8 cellular contexts compared by ENCODE assay signal in the genomic region with DNA sequence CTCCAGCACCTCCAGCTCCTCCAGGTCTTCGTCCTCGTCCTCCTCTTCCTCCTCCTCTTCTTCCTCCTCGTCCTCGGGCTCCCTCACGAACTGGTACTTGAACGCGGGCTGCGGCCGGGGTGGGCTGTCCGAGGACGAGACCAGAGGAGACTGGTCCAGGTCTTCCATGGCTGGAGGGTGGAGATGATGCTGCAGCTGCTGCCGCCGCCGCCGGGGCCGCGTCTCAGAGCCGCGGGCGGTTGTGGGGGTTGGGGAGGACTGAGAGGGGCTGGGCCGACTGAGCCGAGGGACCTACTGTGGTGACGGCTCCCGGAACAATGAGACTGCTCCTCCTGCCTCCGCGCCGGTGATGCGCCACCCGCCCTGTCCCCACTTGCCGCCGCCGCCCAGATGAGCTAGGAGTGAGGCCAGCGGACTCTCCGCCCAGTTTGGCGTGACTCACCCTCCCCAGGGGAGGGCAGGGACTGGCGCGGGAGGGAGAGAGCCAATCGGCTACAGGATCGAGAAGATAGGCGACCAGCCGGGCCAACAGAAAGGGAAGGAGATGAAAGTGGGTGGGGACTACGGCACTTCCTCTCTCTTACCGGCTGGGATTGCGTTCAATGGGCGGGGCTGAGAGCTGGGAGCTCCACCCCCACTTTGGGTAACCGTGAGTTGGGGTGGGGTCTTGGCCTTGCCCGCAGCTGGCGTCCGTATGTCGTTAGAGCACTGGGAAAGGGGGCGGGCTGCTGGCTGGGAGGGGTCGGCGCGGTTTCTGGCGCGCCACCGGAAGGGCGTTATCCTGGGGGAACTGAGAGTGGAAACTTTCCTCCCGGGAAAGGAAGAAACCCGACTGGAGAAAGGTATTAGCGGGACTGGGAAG. TPM values are rescaled to one million over a fixed set of nuclear protein-coding genes. Genes with fewer than 3 reads are reported as not detected.
DNase-seq lines count a peak whose midpoint lies in the region; ATAC-seq, FAIRE-seq and TF ChIP-seq lines count a peak whose summit lies in the region.

A gene with protein sequence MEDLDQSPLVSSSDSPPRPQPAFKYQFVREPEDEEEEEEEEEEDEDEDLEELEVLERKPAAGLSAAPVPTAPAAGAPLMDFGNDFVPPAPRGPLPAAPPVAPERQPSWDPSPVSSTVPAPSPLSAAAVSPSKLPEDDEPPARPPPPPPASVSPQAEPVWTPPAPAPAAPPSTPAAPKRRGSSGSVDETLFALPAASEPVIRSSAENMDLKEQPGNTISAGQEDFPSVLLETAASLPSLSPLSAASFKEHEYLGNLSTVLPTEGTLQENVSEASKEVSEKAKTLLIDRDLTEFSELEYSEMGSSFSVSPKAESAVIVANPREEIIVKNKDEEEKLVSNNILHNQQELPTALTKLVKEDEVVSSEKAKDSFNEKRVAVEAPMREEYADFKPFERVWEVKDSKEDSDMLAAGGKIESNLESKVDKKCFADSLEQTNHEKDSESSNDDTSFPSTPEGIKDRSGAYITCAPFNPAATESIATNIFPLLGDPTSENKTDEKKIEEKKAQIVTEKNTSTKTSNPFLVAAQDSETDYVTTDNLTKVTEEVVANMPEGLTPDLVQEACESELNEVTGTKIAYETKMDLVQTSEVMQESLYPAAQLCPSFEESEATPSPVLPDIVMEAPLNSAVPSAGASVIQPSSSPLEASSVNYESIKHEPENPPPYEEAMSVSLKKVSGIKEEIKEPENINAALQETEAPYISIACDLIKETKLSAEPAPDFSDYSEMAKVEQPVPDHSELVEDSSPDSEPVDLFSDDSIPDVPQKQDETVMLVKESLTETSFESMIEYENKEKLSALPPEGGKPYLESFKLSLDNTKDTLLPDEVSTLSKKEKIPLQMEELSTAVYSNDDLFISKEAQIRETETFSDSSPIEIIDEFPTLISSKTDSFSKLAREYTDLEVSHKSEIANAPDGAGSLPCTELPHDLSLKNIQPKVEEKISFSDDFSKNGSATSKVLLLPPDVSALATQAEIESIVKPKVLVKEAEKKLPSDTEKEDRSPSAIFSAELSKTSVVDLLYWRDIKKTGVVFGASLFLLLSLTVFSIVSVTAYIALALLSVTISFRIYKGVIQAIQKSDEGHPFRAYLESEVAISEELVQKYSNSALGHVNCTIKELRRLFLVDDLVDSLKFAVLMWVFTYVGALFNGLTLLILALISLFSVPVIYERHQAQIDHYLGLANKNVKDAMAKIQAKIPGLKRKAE (minus strand): TSS at position 319 of the 862 bp plus-strand sequence. CDS start 151 bp downstream, at position 168.

- H3K27ac ChIP-seq in OCI-LY7 (ENCODE audit: low read depth, low read length, poor library complexity, severe bottlenecking) (peak within 1 kb of the TSS; percentile 89), endothelial cell of umbilical vein (ENCODE audit: insufficient read depth, low read depth, low read length) (peak within 1 kb of the TSS; percentile 97)

- TF ChIP-seq CTCF in OCI-LY7 (conservative IDR thresholded peaks at IDR 0.05; ENCODE audit: low read length) (no peak), endothelial cell of umbilical vein (IDR thresholded peaks at IDR 0.05; ENCODE audit: extremely low read depth in 1 of 2, insufficient read depth in 1 of 2, low read depth in 1 of 2, low read length in 2 of 2) (peak in 1 of 2 donors; percentile 26)

- CTCF ChIA-PET in OCI-LY7 (lab: Charles Lee; ENCODE audit: unreplicated experiment) (interaction anchor here (0.6 to 1.5 kb wide), 4 partner anchors 10 to 1082 kb away, joined by 3 to 7 read pairs (median 3); no protein-coding TSS in a partner anchor), endothelial cell of umbilical vein (lab: Charles Lee) (interaction anchor here (0.7 to 4.6 kb wide), 18 partner anchors 10 to 151 kb away, joined by 3 to 129 read pairs (median 4); no protein-coding TSS in a partner anchor)

- H3K9me3 ChIP-seq in OCI-LY7 (ENCODE audit: low read length) (no peaks in the 10 kb centered on the region), endothelial cell of umbilical vein (replicated peaks; ENCODE audit: control insufficient read depth, insufficient read depth, low read length) (no peaks in the 10 kb centered on the region)

- H3K79me2 ChIP-seq in OCI-LY7 (ENCODE audit: insufficient read depth, low read depth, low read length) (peaks cover 66% of the 10 kb centered on the region), endothelial cell of umbilical vein (ENCODE audit: control insufficient read depth, insufficient read depth, low read length) (peaks cover 51% of the 10 kb centered on the region)

- no peak for FAIRE-seq in endothelial cell of umbilical vein (lab: Jason Lieb, UNC)

- H3K27me3 ChIP-seq in endothelial cell of umbilical vein (ENCODE audit: control insufficient read depth in 2 of 2, insufficient read depth in 2 of 2, low read length in 2 of 2), result no peaks in the 10 kb centered on the region

- BruUV-seq in OCI-LY7 (replicated peaks; lab: Mats Ljungman, UMichigan) (no TSS peak), endothelial cell of umbilical vein (replicated peaks; lab: Mats Ljungman, UMichigan) (TSS peak; percentile 20)

- intact Hi-C loops in OCI-LY7 (cut with micrococcal nuclease; ENCODE audit: unreplicated experiment) (loop anchor here (1.0 kb wide), 2 partner anchors 35 to 118 kb away; no protein-coding TSS in a partner anchor), endothelial cell of umbilical vein (cut with micrococcal nuclease) (loop anchor here (1.0 to 2.0 kb wide), 6 partner anchors 43 to 182 kb away; a partner anchor contains a TSS)

- H3K4me1 ChIP-seq in OCI-LY7 (ENCODE audit: insufficient read depth, low read length, poor library complexity, severe bottlenecking), result peaks cover 55% of the 10 kb centered on the region
- H3K4me1 ChIP-seq in endothelial cell of umbilical vein (ENCODE audit: control insufficient read depth, extremely low read depth, insufficient read depth, low read length), result peaks cover 38% of the 10 kb centered on the region

- DNase-seq in DMS 273 (lab: John Stamatoyannopoulos, UW; ENCODE audit: unreplicated experiment) (peak; percentile 100), HuH-7.5 (ENCODE audit: low spot score) (peak; percentile 98), OCI-LY7 (ENCODE audit: low spot score) (peak; percentile 99), activated T-cell treated with anti-CD3 and anti-CD28 coated beads for 1 hour (ENCODE audit: low read depth) (peak; percentile 95), endothelial cell of umbilical vein (ENCODE audit: low read depth, low spot score) (peak; percentile 99), midbrain (lab: John Stamatoyannopoulos, UW) (peak; percentile 99)
- peak; percentile 95 to 98 for DNase-seq in stimulated activated CD8-positive, alpha-beta memory T cell treated with anti-CD3 and anti-CD28 coated beads, Interleukin-2, amount 100 ng/mL, for 1 hour (ENCODE audit: low read depth in 2 of 2)

- H3K4me3 ChIP-seq in OCI-LY7 (ENCODE audit: low read depth, low read length, poor library complexity, severe bottlenecking) (peak within 1 kb of the TSS; percentile 75), endothelial cell of umbilical vein (replicated peaks in 1 of 3; ENCODE audit: insufficient read depth in 1 of 3, low read depth in 1 of 3, low read length in 3 of 3) (peak within 1 kb of the TSS; percentile 86 to 99 (median 97))

- peak; percentile 94 for TF ChIP-seq POLR2A in endothelial cell of umbilical vein (IDR thresholded peaks at IDR 0.05; ENCODE audit: low read depth, low read length)

- H3K4me2 ChIP-seq in OCI-LY7 (ENCODE audit: low read length), result peak within 1 kb of the TSS; percentile 100
- H3K4me2 ChIP-seq in endothelial cell of umbilical vein (ENCODE audit: insufficient read depth, low read length), result peak within 1 kb of the TSS; percentile 93

- POLR2A ChIA-PET in OCI-LY7 (lab: Charles Lee) (interaction anchor here (0.6 to 3.3 kb wide), 30 partner anchors 10 to 980 kb away, joined by 3 to 18 read pairs (median 4); a partner anchor contains a TSS), endothelial cell of umbilical vein (lab: Charles Lee) (interaction anchor here (0.6 to 2.5 kb wide), 11 partner anchors 12 to 532 kb away, joined by 3 to 9 read pairs (median 4); no protein-coding TSS in a partner anchor)

- peak within 1 kb of the TSS; percentile 97 for H3K9ac ChIP-seq in endothelial cell of umbilical vein (replicated peaks; ENCODE audit: extremely low read depth, insufficient read depth, low read length)

- H3K9me1 ChIP-seq in endothelial cell of umbilical vein (replicated peaks; ENCODE audit: control insufficient read depth, extremely low read depth, insufficient read depth, low read length), result no peaks in the 10 kb centered on the region

- H4K20me1 ChIP-seq in OCI-LY7 (ENCODE audit: insufficient read depth, low read length) (peaks cover 17% of the 10 kb centered on the region), endothelial cell of umbilical vein (replicated peaks; ENCODE audit: control insufficient read depth, extremely low read depth, insufficient read depth, low read length) (peaks cover 12% of the 10 kb centered on the region)

- H3K36me3 ChIP-seq in OCI-LY7 (ENCODE audit: insufficient read depth, low read length), result peaks cover 7% of the 10 kb centered on the region; the same call in 1 of the 2 replicates
- no peaks in the 10 kb centered on the region for H3K36me3 ChIP-seq in endothelial cell of umbilical vein (ENCODE audit: control insufficient read depth in 2 of 2, extremely low read depth in 1 of 2, insufficient read depth in 2 of 2, low read length in 2 of 2)

- ATAC-seq in GM21526 (IDR thresholded peaks at IDR 0.05; ENCODE audit: low FRiP score, unreplicated experiment), result peak; percentile 84

- dilution Hi-C loops in endothelial cell of umbilical vein (cut with MboI; ENCODE audit: extremely low pct_ligation_motif_present, low sequenced_read_pairs), result no loop called here

- H2AFZ ChIP-seq in OCI-LY7 (ENCODE audit: low read length) (peak within 1 kb of the TSS; percentile 65), endothelial cell of umbilical vein (ENCODE audit: low read depth, low read length) (no peak within 1 kb of the TSS)

- no peaks in the 10 kb centered on the region for H3K9me2 ChIP-seq in OCI-LY7 (ENCODE audit: insufficient read depth, low read length)

TF ChIP-seq in endothelial cell of umbilical vein, 7 proteins besides CTCF, POLR2A, EP300 and RAD21 (continues in another document):
- TF ChIP-seq, protein P1, sequence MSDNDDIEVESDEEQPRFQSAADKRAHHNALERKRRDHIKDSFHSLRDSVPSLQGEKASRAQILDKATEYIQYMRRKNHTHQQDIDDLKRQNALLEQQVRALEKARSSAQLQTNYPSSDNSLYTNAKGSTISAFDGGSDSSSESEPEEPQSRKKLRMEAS (IDR thresholded peaks at IDR 0.05; ENCODE audit: insufficient read depth, insufficient read length), result no peak

RNA-seq across cellular contexts. Expression of the gene that starts here (rescaled TPM):
- total RNA-seq in OCI-LY7 (2014; rRNA removed; shearing (Covaris generic)), result 27.5 and 36.5 TPM in 2 replicates
- total RNA-seq in OCI-LY7 (2022) (74.1 and 75.2 TPM in 2 replicates), endothelial cell of umbilical vein (472 and 486 TPM in 2 replicates)
- 195 and 253 TPM in 2 replicates for polyA plus RNA-seq in endothelial cell of umbilical vein
- polyA plus RNA-seq in endothelial cell of umbilical vein (2011; cell fraction: cytosol; rRNA removed), result 258 and 287 TPM in 2 replicates
- 221 and 343 TPM in 2 replicates for polyA plus RNA-seq in endothelial cell of umbilical vein (2011; cell fraction: nucleus; rRNA removed)
- polyA plus RNA-seq in endothelial cell of umbilical vein (2012), result 512 and 627 TPM in 2 replicates
- 365 and 404 TPM in 2 replicates for polyA minus RNA-seq in endothelial cell of umbilical vein
- polyA minus RNA-seq in endothelial cell of umbilical vein (2011; cell fraction: cytosol; rRNA and poly(A)+ RNA removed), result 64.9 TPM
- polyA minus RNA-seq in endothelial cell of umbilical vein (2011; cell fraction: nucleus; rRNA and poly(A)+ RNA removed), result 184 and 233 TPM in 2 replicates

Comparison
In these comparisons a context has a peak if more than half of its experiments do, and no peak if none do; other contexts are left out.
1. Peak in every context shown above with its lines: DNase-seq, ATAC-seq, H3K4me3 ChIP-seq and H3K27ac ChIP-seq.